Comparison of ENCODE assay signal across 8 cellular contexts in genomic region chr17:42535400-42536047, GRCh38. TPM values are rescaled to one million over a fixed set of nuclear protein-coding genes. Genes with fewer than 3 reads are reported as not detected.
DNase-seq lines count a peak whose midpoint lies in the region; ATAC-seq and TF ChIP-seq lines count a peak whose summit lies in the region.

No MANE protein-coding gene starts in this region.

- no peak overlapping the region for H3K9ac ChIP-seq in HUES48 (ENCODE audit: low read depth, low read length)

- no peaks in the 10 kb centered on the region for H3K27me3 Mint-ChIP-seq in memory B cell

- 27% methylated on average over 21 of the region's 21 CpGs for WGBS in body of pancreas, 2 donors

- peaks cover 2% of the 10 kb centered on the region for H3K36me3 Mint-ChIP-seq in memory B cell

- H3K9me3 ChIP-seq in HUES48 (ENCODE audit: control insufficient read depth, insufficient read depth, low read length) (no peaks in the 10 kb centered on the region), body of pancreas (no peaks in the 10 kb centered on the region), uterus (no peaks in the 10 kb centered on the region)

- H3K4me1 ChIP-seq in HUES48 (ENCODE audit: control insufficient read depth, insufficient read depth, low read length) (peaks cover 17% of the 10 kb centered on the region), body of pancreas (peaks cover 43% of the 10 kb centered on the region), uterus (peaks cover 0 to 7% of the 10 kb centered on the region in 2 donors)

- intact Hi-C loops in body of pancreas (cut with DNase I) = no loop called here
- intact Hi-C loops in uterus (cut with DNase I; ENCODE audit: low total_unique reads) = no loop called here

- TF ChIP-seq POLR2A in body of pancreas (IDR thresholded peaks at IDR 0.05) (no peak), uterus (IDR thresholded peaks at IDR 0.05) (no peak)

- H3K27me3 ChIP-seq in HUES48 (ENCODE audit: control insufficient read depth, insufficient read depth, low read length) (peaks cover 19% of the 10 kb centered on the region), body of pancreas (no peaks in the 10 kb centered on the region), uterus (no peaks in the 10 kb centered on the region)

- H3K4me3 Mint-ChIP-seq in memory B cell = peak overlapping the region; percentile 85

- peaks cover 6% of the 10 kb centered on the region; the same call in 1 of the 2 replicates for H3K36me3 ChIP-seq in HUES48 (ENCODE audit: control insufficient read depth, insufficient read depth, low read length)
- peaks cover 0 to 4% of the 10 kb centered on the region in 2 donors for H3K36me3 ChIP-seq in body of pancreas (replicated peaks in 1 of 2; ENCODE audit: insufficient read depth in 1 of 2, low read depth in 2 of 2)
- no peaks in the 10 kb centered on the region for H3K36me3 ChIP-seq in uterus

- DNase-seq in body of pancreas (no peak), memory B cell (ENCODE audit: low spot score in 2 of 2) (no peak), uterus (no peak), glomerular visceral epithelial cell (ENCODE audit: extremely low spot score) (no peak), NCI-H446 (lab: John Stamatoyannopoulos, UW) (no peak), epidermal melanocyte (ENCODE audit: insufficient read length, low spot score) (no peak)

- H3K27ac Mint-ChIP-seq in memory B cell = peak overlapping the region; percentile 92

- peaks cover 22% of the 10 kb centered on the region for H3K4me1 Mint-ChIP-seq in memory B cell

- ATAC-seq in body of pancreas (peak; percentile 2), memory B cell (ENCODE audit: low read depth) (peak; percentile 20)

- H3K9me3 Mint-ChIP-seq in memory B cell = no peaks in the 10 kb centered on the region

- no peak for TF ChIP-seq CTCF in body of pancreas (IDR thresholded peaks at IDR 0.05)
- TF ChIP-seq CTCF in uterus (IDR thresholded peaks at IDR 0.05) = no peak

- H3K27ac ChIP-seq in HUES48 (ENCODE audit: low read depth, low read length) = no peak overlapping the region
- H3K27ac ChIP-seq in body of pancreas = peak overlapping the region; percentile 90 to 94 (median 92)
- peak overlapping the region; percentile 93 to 97 for H3K27ac ChIP-seq in uterus

- H3K4me3 ChIP-seq in GM08714 (ENCODE audit: low read length) (peak overlapping the region; percentile 81), HUES48 (ENCODE audit: low read depth, low read length) (peak overlapping the region; percentile 65), body of pancreas (peak overlapping the region in 1 of 2 donors; percentile 15), uterus (peak overlapping the region; percentile 34 to 40)

RNA-seq across cellular contexts. Expression of gene NAGLU, which starts 0.5 kb away (rescaled TPM):
- total RNA-seq in body of pancreas = 100 to 1,000 TPM in 1 of 2 donors, 10 to 100 TPM in 1; 46.4 to 110 TPM
- 10 to 100 TPM in 3 of 4 donors, 1 to 10 TPM in 1; 8.7 to 33.5 (median 25.6) TPM for total RNA-seq in uterus

RNA-seq across cellular contexts. Expression of gene HSD17B1, which starts 17.2 kb away (rescaled TPM):
- 1 to 10 TPM in 1 of 2 donors, under 1 TPM in 1; 0.78 to 9.2 TPM for total RNA-seq in body of pancreas
- 1 to 10 TPM in 1 of 4 donors, under 1 TPM in 1, not detected in 2; 0.35 to 3.1 TPM for total RNA-seq in uterus

RNA-seq across cellular contexts. Expression of gene COASY, which starts 26.4 kb away (rescaled TPM):
- total RNA-seq in body of pancreas (10 to 100 TPM; 24.1 to 60.6 TPM), uterus (10 to 100 TPM in 3 of 4 donors, 1 to 10 TPM in 1; 2.6 to 42.6 (median 16.1) TPM)

RNA-seq across cellular contexts. Expression of gene MLX, which starts 31.4 kb away (rescaled TPM):
- total RNA-seq in body of pancreas (10 to 100 TPM; 24.9 to 28.7 TPM), uterus (10 to 100 TPM in 3 of 4 donors, 1 to 10 TPM in 1; 6.9 to 50.0 (median 35.1) TPM)

RNA-seq across cellular contexts. Expression of gene PSMC3IP, which starts 42.0 kb away (rescaled TPM):
- total RNA-seq in body of pancreas (1 to 10 TPM in 1 of 2 donors, not detected in 1; 2.1 TPM), uterus (10 to 100 TPM in 1 of 4 donors, 1 to 10 TPM in 3; 2.8 to 16.5 (median 5.0) TPM)
